ENCODE assay signal across 7 cellular contexts in genomic region chr16:77212736-77213541, GRCh38. TPM values are rescaled to one million over a fixed set of nuclear protein-coding genes. Genes with fewer than 3 reads are reported as not detected.
DNase-seq lines count a peak whose midpoint lies in the region; ATAC-seq lines count a peak whose summit lies in the region.

No MANE protein-coding gene starts in this region.

- peak overlapping the region; percentile 87 for H3K4me3 Mint-ChIP-seq in activated CD4-positive, alpha-beta T cell treated with anti-CD3 and anti-CD28 coated beads, Interleukin-2, amount 10 ng/mL, durations not matched to agents 24 days and 14 days

- H3K4me1 Mint-ChIP-seq in activated CD4-positive, alpha-beta T cell treated with anti-CD3 and anti-CD28 coated beads, Interleukin-2, amount 10 ng/mL, durations not matched to agents 24 days and 14 days: peaks cover 14% of the 10 kb centered on the region

- no peaks in the 10 kb centered on the region for H3K27me3 Mint-ChIP-seq in activated CD4-positive, alpha-beta T cell treated with anti-CD3 and anti-CD28 coated beads, Interleukin-2, amount 10 ng/mL, durations not matched to agents 24 days and 14 days

- no peaks in the 10 kb centered on the region for H3K9me3 Mint-ChIP-seq in activated CD4-positive, alpha-beta T cell treated with anti-CD3 and anti-CD28 coated beads, Interleukin-2, amount 10 ng/mL, durations not matched to agents 24 days and 14 days

- intact Hi-C loops in activated CD4-positive, alpha-beta T cell treated with anti-CD3 and anti-CD28 coated beads, Interleukin-2, amount 10 ng/mL, durations not matched to agents 24 days and 14 days (cut with micrococcal nuclease): loop anchor here (1.0 to 5.0 kb wide), 2 partner anchors 22 to 509 kb away; partner anchors contain the start of genes MON1B and NUDT7

- DNase-seq in NCI-H2171 treated with DMSO at 0.1 percent for 48 hours (lab: John Stamatoyannopoulos, UW): peak; percentile 75
- peak; percentile 94 for DNase-seq in activated CD4-positive, alpha-beta T cell treated with anti-CD3 and anti-CD28 coated beads, Interleukin-2, amount 10 ng/mL, durations not matched to agents 24 days and 14 days
- peak; percentile 59 for DNase-seq in effector CD4-positive, alpha-beta T cell
- peak; percentile 46 for DNase-seq in mucosa of gallbladder (ENCODE audit: low spot score)
- peak; percentile 42 to 47 for DNase-seq in stimulated activated CD8-positive, alpha-beta memory T cell treated with anti-CD3 and anti-CD28 coated beads, Interleukin-7, amount 100 ng/mL, for 4 hours (ENCODE audit: low read depth in 2 of 2)

- H3K27ac Mint-ChIP-seq in activated CD4-positive, alpha-beta T cell treated with anti-CD3 and anti-CD28 coated beads, Interleukin-2, amount 10 ng/mL, durations not matched to agents 24 days and 14 days: peak overlapping the region; percentile 81

- peaks cover 2% of the 10 kb centered on the region for H3K36me3 Mint-ChIP-seq in activated CD4-positive, alpha-beta T cell treated with anti-CD3 and anti-CD28 coated beads, Interleukin-2, amount 10 ng/mL, durations not matched to agents 24 days and 14 days (ENCODE audit: low read depth)

- peak; percentile 64 for ATAC-seq in GM18519 (IDR thresholded peaks at IDR 0.05; ENCODE audit: low FRiP score, unreplicated experiment)
- ATAC-seq in HG02870 (IDR thresholded peaks at IDR 0.05; ENCODE audit: unreplicated experiment): peak; percentile 80

RNA-seq across cellular contexts. Expression of gene SYCE1L, which starts 13.7 kb away (rescaled TPM):
- 4.9 and 7.9 TPM in 2 replicates for total RNA-seq in activated CD4-positive, alpha-beta T cell treated with anti-CD3 and anti-CD28 coated beads, Interleukin-2, amount 10 ng/mL, durations not matched to agents 24 days and 14 days
- total RNA-seq in mucosa of gallbladder: 2.3 TPM

RNA-seq across cellular contexts. Expression of gene MON1B, which starts 21.9 kb away (rescaled TPM):
- 65.7 and 69.3 TPM in 2 replicates for total RNA-seq in activated CD4-positive, alpha-beta T cell treated with anti-CD3 and anti-CD28 coated beads, Interleukin-2, amount 10 ng/mL, durations not matched to agents 24 days and 14 days
- 86.3 TPM for total RNA-seq in mucosa of gallbladder

Comparison
In these comparisons a context has a peak if more than half of its experiments do, and no peak if none do; other contexts are left out.
1. Peak in every context shown above with its lines: DNase-seq and ATAC-seq.